ENCODE assay signal across 8 cellular contexts in genomic region chr16:667113-667779, GRCh38. TPM values are rescaled to one million over a fixed set of nuclear protein-coding genes. Genes with fewer than 3 reads are reported as not detected.
DNase-seq lines count a peak whose midpoint lies in the region; ATAC-seq and TF ChIP-seq lines count a peak whose summit lies in the region.

No MANE protein-coding gene starts in this region.

- H3K27me3 Mint-ChIP-seq in IgD-negative memory B cell (no peaks in the 10 kb centered on the region), brain (no peaks in the 10 kb centered on the region), nephron progenitor cell (ENCODE audit: low read depth, poor library complexity) (no peaks in the 10 kb centered on the region)

- H3K27me3 ChIP-seq in BLaER1 treated with 17β-estradiol and CSF1 and Interleukin-3, amounts not matched to agents 10 nM and 100 nM = no peaks in the 10 kb centered on the region

- H3K9me3 ChIP-seq in BLaER1 treated with 17β-estradiol and CSF1 and Interleukin-3, amounts not matched to agents 10 nM and 100 nM (replicated peaks in 1 of 11) = no peaks in the 10 kb centered on the region

- H4K20me1 ChIP-seq in BLaER1 treated with 17β-estradiol and CSF1 and Interleukin-3, amounts not matched to agents 10 nM and 100 nM = peaks cover 2 to 40% (median 35%) of the 10 kb centered on the region in 11 experiments; a peak in 21 of 22 replicates

- no peak for ATAC-seq in HG02973 (IDR thresholded peaks at IDR 0.05; ENCODE audit: unreplicated experiment)

- peak overlapping the region; percentile 18 to 96 (median 54) for H3K4me2 ChIP-seq in BLaER1 treated with 17β-estradiol and CSF1 and Interleukin-3, amounts not matched to agents 10 nM and 100 nM

- H3K9me3 Mint-ChIP-seq in IgD-negative memory B cell (no peaks in the 10 kb centered on the region), brain (no peaks in the 10 kb centered on the region), nephron progenitor cell (no peaks in the 10 kb centered on the region)

- peak overlapping the region; percentile 53 to 93 (median 89); a peak in 21 of 22 replicates for H3K27ac ChIP-seq in BLaER1 treated with 17β-estradiol and CSF1 and Interleukin-3, amounts not matched to agents 10 nM and 100 nM

- peaks cover 18 to 49% (median 38%) of the 10 kb centered on the region in 10 experiments for H3K4me1 ChIP-seq in BLaER1 treated with 17β-estradiol and CSF1 and Interleukin-3, amounts not matched to agents 10 nM and 100 nM

- no peak for TF ChIP-seq CTCF in brain (conservative IDR thresholded peaks at IDR 0.05)
- TF ChIP-seq CTCF in nephron progenitor cell (IDR thresholded peaks at IDR 0.05) = no peak

- no peaks in the 10 kb centered on the region for H3K36me3 Mint-ChIP-seq in IgD-negative memory B cell
- H3K36me3 Mint-ChIP-seq in brain = no peaks in the 10 kb centered on the region
- H3K36me3 Mint-ChIP-seq in nephron progenitor cell (ENCODE audit: low read depth) = no peaks in the 10 kb centered on the region

- peaks cover 27 to 44% (median 31%) of the 10 kb centered on the region in 11 experiments for H3K36me3 ChIP-seq in BLaER1 treated with 17β-estradiol and CSF1 and Interleukin-3, amounts not matched to agents 10 nM and 100 nM

- DNase-seq in nephron progenitor cell (no peak), cerebellar cortex (ENCODE audit: low spot score) (no peak), COR-L47 (lab: John Stamatoyannopoulos, UW) (no peak), NCI-H510A (lab: John Stamatoyannopoulos, UW) (no peak)

- H3K4me3 Mint-ChIP-seq in IgD-negative memory B cell (peak overlapping the region; percentile 71 to 92 (median 79)), brain (peak overlapping the region; percentile 75 to 79 (median 76)), nephron progenitor cell (peak overlapping the region; percentile 72)

- peak overlapping the region in 7 of 10 experiments; percentile 89 to 100 (median 100); a peak in 10 of 20 replicates for H3K4me3 ChIP-seq in BLaER1 treated with 17β-estradiol and CSF1 and Interleukin-3, amounts not matched to agents 10 nM and 100 nM

- H3K9ac ChIP-seq in BLaER1 treated with 17β-estradiol and CSF1 and Interleukin-3, amounts not matched to agents 10 nM and 100 nM = peak overlapping the region; percentile 91 to 99 (median 96)

- H3K27ac Mint-ChIP-seq in IgD-negative memory B cell (peak overlapping the region; percentile 86 to 91 (median 91)), brain (peak overlapping the region; percentile 76 to 96 (median 93)), nephron progenitor cell (peak overlapping the region; percentile 97)

- H3K4me1 Mint-ChIP-seq in IgD-negative memory B cell (peaks cover 3 to 5% (median 4%) of the 10 kb centered on the region in 3 donors), brain (peaks cover 4% of the 10 kb centered on the region), nephron progenitor cell (peaks cover 5% of the 10 kb centered on the region)

RNA-seq across cellular contexts. Expression of gene RHOT2, which starts 0.7 kb away (rescaled TPM):
- polyA plus RNA-seq in IgD-negative memory B cell = 42.7 TPM
- 65.6 TPM for polyA plus RNA-seq in brain (ENCODE audit: insufficient read depth, low read depth, low replicate concordance)

RNA-seq across cellular contexts. Expression of gene RHBDL1, which starts 8.2 kb away (rescaled TPM):
- polyA plus RNA-seq in IgD-negative memory B cell (1.1 TPM), brain (ENCODE audit: insufficient read depth, low read depth, low replicate concordance) (10.0 TPM)

RNA-seq across cellular contexts. Expression of gene STUB1, which starts 13.0 kb away (rescaled TPM):
- polyA plus RNA-seq in IgD-negative memory B cell (137 TPM), brain (ENCODE audit: insufficient read depth, low read depth, low replicate concordance) (209 TPM)

RNA-seq across cellular contexts. Expression of gene JMJD8, which starts 16.9 kb away (rescaled TPM):
- polyA plus RNA-seq in IgD-negative memory B cell = 51.0 TPM
- polyA plus RNA-seq in brain (ENCODE audit: insufficient read depth, low read depth, low replicate concordance) = 69.1 TPM

RNA-seq across cellular contexts. Expression of gene WDR90, which starts 18.1 kb away (rescaled TPM):
- 0.54 TPM for polyA plus RNA-seq in IgD-negative memory B cell
- 12.5 TPM for polyA plus RNA-seq in brain (ENCODE audit: insufficient read depth, low read depth, low replicate concordance)
